In genomic region chr17:61862105-61862574, GRCh38 we compare ENCODE assay signal across 8 cellular contexts. TPM values are rescaled to one million over a fixed set of nuclear protein-coding genes. Genes with fewer than 3 reads are reported as not detected.
DNase-seq lines count a peak whose midpoint lies in the region; ATAC-seq and TF ChIP-seq lines count a peak whose summit lies in the region.

No MANE protein-coding gene starts in this region.

- intact Hi-C loops in activated T-helper 1 cell treated with anti-CD3 and anti-CD28 coated beads, Interleukin-12 subunit alpha, Interleukin-12 subunit beta, Interleukin-2, Interleukin-4 antibody, amounts not matched to agents 30 ng/mL and 10 ng/mL and 1 ng/mL, durations not matched to agents 14 hours and 24 hours and 36 hours (cut with micrococcal nuclease): loop anchor here (5.0 kb wide), 1 partner anchor 1785 kb away; the partner anchor contains the start of gene HEATR6
- intact Hi-C loops in mucosa of descending colon (cut with DNase I, micrococcal nuclease): no loop called here

- TF ChIP-seq CTCF in kidney epithelial cell (IDR thresholded peaks at IDR 0.05; ENCODE audit: insufficient read depth, low read length, poor library complexity, severe bottlenecking) (no peak), mucosa of descending colon (IDR thresholded peaks at IDR 0.05) (no peak)

- no peaks in the 10 kb centered on the region for H3K36me3 ChIP-seq in CD8-positive, alpha-beta memory T cell (ENCODE audit: insufficient read depth, low read length)
- H3K36me3 ChIP-seq in HUES6 (ENCODE audit: control insufficient read depth, insufficient read depth, low read length): peaks cover 28% of the 10 kb centered on the region
- H3K36me3 ChIP-seq in kidney epithelial cell (ENCODE audit: control insufficient read depth, insufficient read depth, low read length): no peaks in the 10 kb centered on the region
- H3K36me3 ChIP-seq in mucosa of descending colon (ENCODE audit: low read depth): no peaks in the 10 kb centered on the region

- CTCF ChIA-PET in CD8-positive, alpha-beta memory T cell (lab: Charles Lee): interaction anchor here (0.6 kb wide), 1 partner anchor 68 kb away, joined by 3 read pairs; no protein-coding TSS in a partner anchor

- H3K4me1 ChIP-seq in CD8-positive, alpha-beta memory T cell (ENCODE audit: insufficient read depth, low read length): peaks cover 10% of the 10 kb centered on the region
- H3K4me1 ChIP-seq in HUES6 (ENCODE audit: control insufficient read depth, insufficient read depth, low read length) (peaks cover 10% of the 10 kb centered on the region), mucosa of descending colon (ENCODE audit: low read depth) (peaks cover 5% of the 10 kb centered on the region)

- peak overlapping the region; percentile 94 for H3K9ac ChIP-seq in HUES6 (ENCODE audit: low read length)

- POLR2A ChIA-PET in CD8-positive, alpha-beta memory T cell (lab: Charles Lee): no interaction called here

- H3K27ac Mint-ChIP-seq in CD8-positive, alpha-beta memory T cell: peak overlapping the region in 6 of 8 donors; percentile 8 to 96 (median 88)
- peak overlapping the region; percentile 89 for H3K27ac Mint-ChIP-seq in activated T-helper 1 cell treated with anti-CD3 and anti-CD28 coated beads, Interleukin-12 subunit alpha, Interleukin-12 subunit beta, Interleukin-2, Interleukin-4 antibody, amounts not matched to agents 30 ng/mL and 10 ng/mL and 1 ng/mL, durations not matched to agents 14 hours and 24 hours and 36 hours

- H3K9me3 Mint-ChIP-seq in CD8-positive, alpha-beta memory T cell: no peaks in the 10 kb centered on the region
- H3K9me3 Mint-ChIP-seq in activated T-helper 1 cell treated with anti-CD3 and anti-CD28 coated beads, Interleukin-12 subunit alpha, Interleukin-12 subunit beta, Interleukin-2, Interleukin-4 antibody, amounts not matched to agents 30 ng/mL and 10 ng/mL and 1 ng/mL, durations not matched to agents 14 hours and 24 hours and 36 hours: no peaks in the 10 kb centered on the region

- ATAC-seq in GM21360 (IDR thresholded peaks at IDR 0.05; ENCODE audit: unreplicated experiment) (no peak), mucosa of descending colon (no peak)

- peak overlapping the region in 6 of 7 donors; percentile 91 to 98 (median 97) for H3K4me3 Mint-ChIP-seq in CD8-positive, alpha-beta memory T cell
- peak overlapping the region; percentile 91 for H3K4me3 Mint-ChIP-seq in activated T-helper 1 cell treated with anti-CD3 and anti-CD28 coated beads, Interleukin-12 subunit alpha, Interleukin-12 subunit beta, Interleukin-2, Interleukin-4 antibody, amounts not matched to agents 30 ng/mL and 10 ng/mL and 1 ng/mL, durations not matched to agents 14 hours and 24 hours and 36 hours

- H3K4me3 ChIP-seq in CD8-positive, alpha-beta memory T cell (ENCODE audit: low read length): no peak overlapping the region
- H3K4me3 ChIP-seq in HUES6 (ENCODE audit: low read depth, low read length) (peak overlapping the region; percentile 79), kidney epithelial cell (ENCODE audit: low read depth, low read length) (peak overlapping the region; percentile 79), mucosa of descending colon (no peak overlapping the region)

- H3K27me3 ChIP-seq in CD8-positive, alpha-beta memory T cell (ENCODE audit: insufficient read depth, low read length, poor library complexity, severe bottlenecking): no peaks in the 10 kb centered on the region
- H3K27me3 ChIP-seq in HUES6 (ENCODE audit: control insufficient read depth, insufficient read depth, low read length) (no peaks in the 10 kb centered on the region), kidney epithelial cell (ENCODE audit: control insufficient read depth, insufficient read depth, low read length) (no peaks in the 10 kb centered on the region)

- H3K36me3 Mint-ChIP-seq in CD8-positive, alpha-beta memory T cell: peaks cover 0 to 12% (median 0%) of the 10 kb centered on the region in 3 donors
- H3K36me3 Mint-ChIP-seq in activated T-helper 1 cell treated with anti-CD3 and anti-CD28 coated beads, Interleukin-12 subunit alpha, Interleukin-12 subunit beta, Interleukin-2, Interleukin-4 antibody, amounts not matched to agents 30 ng/mL and 10 ng/mL and 1 ng/mL, durations not matched to agents 14 hours and 24 hours and 36 hours (ENCODE audit: low read depth): peaks cover 14% of the 10 kb centered on the region

- no peak for DNase-seq in CD8-positive, alpha-beta memory T cell
- DNase-seq in activated T-helper 1 cell treated with anti-CD3 and anti-CD28 coated beads, Interleukin-12 subunit alpha, Interleukin-12 subunit beta, Interleukin-2, Interleukin-4 antibody, amounts not matched to agents 30 ng/mL and 10 ng/mL and 1 ng/mL, durations not matched to agents 14 hours and 24 hours and 36 hours (ENCODE audit: low spot score): no peak
- peak; percentile 44 for DNase-seq in kidney epithelial cell (ENCODE audit: low read depth)
- no peak for DNase-seq in NCI-H1436 treated with DMSO at 0.1 percent for 48 hours (lab: John Stamatoyannopoulos, UW)
- DNase-seq in mucosa of descending colon: no peak
- no peak for DNase-seq in KG1 (lab: John Stamatoyannopoulos, UW)

- no peaks in the 10 kb centered on the region for H3K9me3 ChIP-seq in CD8-positive, alpha-beta memory T cell (ENCODE audit: low read length)
- H3K9me3 ChIP-seq in HUES6 (ENCODE audit: control insufficient read depth, insufficient read depth, low read depth, low read length): no peaks in the 10 kb centered on the region
- H3K9me3 ChIP-seq in mucosa of descending colon: no peaks in the 10 kb centered on the region

- peaks cover 23 to 36% (median 31%) of the 10 kb centered on the region in 3 donors for H3K4me1 Mint-ChIP-seq in CD8-positive, alpha-beta memory T cell
- H3K4me1 Mint-ChIP-seq in activated T-helper 1 cell treated with anti-CD3 and anti-CD28 coated beads, Interleukin-12 subunit alpha, Interleukin-12 subunit beta, Interleukin-2, Interleukin-4 antibody, amounts not matched to agents 30 ng/mL and 10 ng/mL and 1 ng/mL, durations not matched to agents 14 hours and 24 hours and 36 hours (ENCODE audit: low read depth): peaks cover 44% of the 10 kb centered on the region

- peak overlapping the region; percentile 78 for H3K27ac ChIP-seq in CD8-positive, alpha-beta memory T cell (ENCODE audit: low read depth, low read length)
- H3K27ac ChIP-seq in HUES6 (ENCODE audit: low read depth, low read length): peak overlapping the region; percentile 70

- no peaks in the 10 kb centered on the region for H3K27me3 Mint-ChIP-seq in CD8-positive, alpha-beta memory T cell
- no peaks in the 10 kb centered on the region for H3K27me3 Mint-ChIP-seq in activated T-helper 1 cell treated with anti-CD3 and anti-CD28 coated beads, Interleukin-12 subunit alpha, Interleukin-12 subunit beta, Interleukin-2, Interleukin-4 antibody, amounts not matched to agents 30 ng/mL and 10 ng/mL and 1 ng/mL, durations not matched to agents 14 hours and 24 hours and 36 hours (ENCODE audit: insufficient read depth)

RNA-seq across cellular contexts. Expression of gene BRIP1, which starts 1.2 kb away (rescaled TPM):
- total RNA-seq in CD8-positive, alpha-beta memory T cell: 10 to 100 TPM; 11.3 to 11.7 TPM
- 0.86 TPM for polyA plus RNA-seq in CD8-positive, alpha-beta memory T cell
- total RNA-seq in activated T-helper 1 cell treated with anti-CD3 and anti-CD28 coated beads, Interleukin-12 subunit alpha, Interleukin-12 subunit beta, Interleukin-2, Interleukin-4 antibody, amounts not matched to agents 30 ng/mL and 10 ng/mL and 1 ng/mL, durations not matched to agents 14 hours and 24 hours and 36 hours: 17.9 and 18.2 TPM in 2 replicates
- total RNA-seq in kidney epithelial cell (5.2 and 6.1 TPM in 2 replicates), mucosa of descending colon (1 to 10 TPM in 2 of 3 donors, under 1 TPM in 1; 0.89 to 7.4 (median 3.2) TPM)

Comparison
In these comparisons a context has a peak if more than half of its experiments do, and no peak if none do; other contexts are left out.
1. H3K4me3 ChIP-seq: peak in HUES6 (single experiment) and kidney epithelial cell (single experiment); none in CD8-positive, alpha-beta memory T cell (single experiment) and mucosa of descending colon (single experiment).